Comparison of ENCODE assay signal across 22 cellular contexts in the genomic region with DNA sequence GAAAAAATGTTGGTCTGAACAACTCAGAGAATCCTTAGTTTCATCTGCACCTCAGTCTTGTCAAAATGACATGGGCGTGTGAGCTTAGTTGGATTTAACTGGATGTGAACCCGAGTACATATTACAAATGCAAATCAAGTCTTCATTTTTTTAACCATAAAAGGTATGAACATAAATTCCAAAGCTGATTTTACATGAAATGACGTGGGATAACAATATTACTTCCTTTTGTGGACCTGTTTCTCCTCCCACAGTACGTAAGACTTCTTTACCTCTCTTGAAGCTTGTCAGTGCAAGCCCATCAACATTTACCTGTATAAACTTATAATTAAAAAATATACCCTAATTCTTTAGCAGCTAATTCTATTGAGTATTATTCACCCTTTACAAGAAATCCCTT. TPM values are rescaled to one million over a fixed set of nuclear protein-coding genes. Genes with fewer than 3 reads are reported as not detected.
DNase-seq lines count a peak whose midpoint lies in the region; ATAC-seq and TF ChIP-seq lines count a peak whose summit lies in the region.
"Had no signal": no experiment of that assay in that cellular context is flagged by ENCODE, and none has a peak within 500 bp of the region (broad histone marks: within the 10 kb centered on the region; RNA-seq: fewer than 3 reads in every experiment).

No MANE protein-coding gene starts in this region.

- TF ChIP-seq CTCF in SK-N-SH (IDR thresholded peaks at IDR 0.05) (no peak), esophagus squamous epithelium (IDR thresholded peaks at IDR 0.05) (no peak), osteoblast (IDR thresholded peaks at IDR 0.05; ENCODE audit: extremely low read depth, low read depth, low read length) (no peak), progenitor cell of endocrine pancreas (IDR thresholded peaks at IDR 0.05; ENCODE audit: unreplicated experiment) (no peak)

- 78 to 80% methylated on average over 4 of the region's 4 CpGs for WGBS in GM23248 (ENCODE audit: low coverage in 1 of 2, low lambda C conversion rate in 2 of 2, missing lambda C conversion rate in 2 of 2), 2 experiments
- WGBS in SK-N-SH (ENCODE audit: low lambda C conversion rate), result 77% methylated on average over 4 of the region's 4 CpGs
- WGBS in esophagus squamous epithelium, 2 donors, result 37 to 59% methylated on average over 4 of the region's 4 CpGs

- peaks cover 18% of the 10 kb centered on the region; the same call in 1 of the 2 replicates for H3F3A ChIP-seq in GM23248 (ENCODE audit: insufficient read depth)
- peaks cover 23% of the 10 kb centered on the region for H3F3A ChIP-seq in SK-N-SH (replicated peaks; ENCODE audit: insufficient read depth)

- no peak overlapping the region for H3K4me3 Mint-ChIP-seq in progenitor cell of endocrine pancreas (ENCODE audit: low read depth)
- H3K4me3 Mint-ChIP-seq: CD8-positive, alpha-beta memory T cell had no signal

- H4K20me1 ChIP-seq in GM23248 (ENCODE audit: insufficient read depth) (no peaks in the 10 kb centered on the region), SK-N-SH (ENCODE audit: insufficient read depth) (no peaks in the 10 kb centered on the region), osteoblast (ENCODE audit: insufficient read depth, low read length) (no peaks in the 10 kb centered on the region)

- CTCF ChIA-PET in SK-N-SH (lab: Yijun Ruan, JAX), result no interaction called here

- H3K36me3 Mint-ChIP-seq in progenitor cell of endocrine pancreas (ENCODE audit: insufficient read depth), result peaks cover 3% of the 10 kb centered on the region
- H3K36me3 Mint-ChIP-seq: CD8-positive, alpha-beta memory T cell had no signal

- H3K4me1 Mint-ChIP-seq in progenitor cell of endocrine pancreas (ENCODE audit: low read depth), result no peaks in the 10 kb centered on the region
- H3K4me1 Mint-ChIP-seq: CD8-positive, alpha-beta memory T cell had no signal

- no peaks in the 10 kb centered on the region for H3K27me3 Mint-ChIP-seq in progenitor cell of endocrine pancreas
- H3K27me3 Mint-ChIP-seq: CD8-positive, alpha-beta memory T cell had no signal

- peaks cover 13% of the 10 kb centered on the region for H3K9me3 Mint-ChIP-seq in progenitor cell of endocrine pancreas (ENCODE audit: low read depth)

- intact Hi-C loops in esophagus squamous epithelium (cut with DNase I), result no loop called here

- H3K79me2 ChIP-seq in GM23248 (ENCODE audit: insufficient read depth) (no peaks in the 10 kb centered on the region), SK-N-SH (ENCODE audit: insufficient read depth) (no peaks in the 10 kb centered on the region), osteoblast (ENCODE audit: insufficient read depth, low read length) (no peaks in the 10 kb centered on the region)

- ATAC-seq in HG03457 (IDR thresholded peaks at IDR 0.05; ENCODE audit: unreplicated experiment) (no peak), HG03354 (IDR thresholded peaks at IDR 0.05; ENCODE audit: poor library complexity, severe bottlenecking, unreplicated experiment) (no peak)
- ATAC-seq: K562, Right ventricle myocardium inferior had no signal

- TF ChIP-seq EP300 in SK-N-SH (IDR thresholded peaks at IDR 0.05; ENCODE audit: borderline replicate concordance in 1 of 2, low read depth in 1 of 2, low read length in 1 of 2), result no peak

- no peaks in the 10 kb centered on the region for H3K27me3 ChIP-seq in GM23248 (replicated peaks; ENCODE audit: insufficient read depth)
- no peaks in the 10 kb centered on the region for H3K27me3 ChIP-seq in SK-N-SH (ENCODE audit: insufficient read depth)
- H3K27me3 ChIP-seq in esophagus squamous epithelium, result no peaks in the 10 kb centered on the region
- H3K27me3 ChIP-seq in osteoblast (ENCODE audit: insufficient read depth, low read length), result no peaks in the 10 kb centered on the region
- H3K27me3 ChIP-seq: MG63, SJSA1 had no signal

- no peaks in the 10 kb centered on the region for H3K9me2 ChIP-seq in GM23248 (ENCODE audit: insufficient read depth)
- H3K9me2 ChIP-seq in SK-N-SH, result no peaks in the 10 kb centered on the region

- H3K36me3 ChIP-seq in GM23248 (ENCODE audit: low read depth) (no peaks in the 10 kb centered on the region), SK-N-SH (replicated peaks in 1 of 2; ENCODE audit: control insufficient read depth in 1 of 2, insufficient read depth in 2 of 2, low read length in 1 of 2) (no peaks in the 10 kb centered on the region), esophagus squamous epithelium (no peaks in the 10 kb centered on the region), osteoblast (ENCODE audit: insufficient read depth, low read length) (no peaks in the 10 kb centered on the region)
- H3K36me3 ChIP-seq: MG63, SJSA1 had no signal

- in situ Hi-C loops in GM23248 (cut with MboI), result no loop called here

- H3K4me2 ChIP-seq in GM23248 (ENCODE audit: unreplicated experiment) (peak overlapping the region; percentile 53), SK-N-SH (peak overlapping the region; percentile 41; the same call in 1 of the 2 replicates), osteoblast (ENCODE audit: insufficient read depth, low read length) (no peak overlapping the region)

- POLR2A ChIA-PET in SK-N-SH (lab: Yijun Ruan, JAX), result no interaction called here

- peaks cover 43% of the 10 kb centered on the region for H3K4me1 ChIP-seq in GM23248 (ENCODE audit: insufficient read depth)
- H3K4me1 ChIP-seq in SK-N-SH (ENCODE audit: control insufficient read depth in 1 of 2, insufficient read depth in 2 of 2, low read depth in 1 of 2, low read length in 1 of 2), result peaks cover 3 to 24% of the 10 kb centered on the region in 2 experiments; a peak in 3 of 4 replicates
- peaks cover 0 to 32% (median 11%) of the 10 kb centered on the region in 3 donors for H3K4me1 ChIP-seq in esophagus squamous epithelium
- peaks cover 29% of the 10 kb centered on the region for H3K4me1 ChIP-seq in osteoblast (ENCODE audit: insufficient read depth, low read length)

- DNase-seq in GM23248 (no peak), SK-N-SH (no peak), esophagus squamous epithelium (lab: John Stamatoyannopoulos, UW) (no peak), osteoblast (ENCODE audit: insufficient read length, low spot score, missing footprints) (no peak), progenitor cell of endocrine pancreas (ENCODE audit: low spot score, unreplicated experiment) (no peak)
- no peak for DNase-seq in stimulated activated CD4-positive, alpha-beta T cell treated with anti-CD3 and anti-CD28 coated beads, Interleukin-4, amount 100 ng/mL, for 24 hours
- DNase-seq: Calu3; CD8-positive, alpha-beta memory T cell; DMS53; GDM1; NCI-H1092 treated with DMSO at 0.1 percent for 48 hours; NCI-H1436 treated with DMSO at 0.1 percent for 48 hours; NCI-H2029; NCI-H524 treated with DMSO at 0.1 percent for 48 hours; OCI-M1 had no signal

- no peak overlapping the region for H3K27ac Mint-ChIP-seq in progenitor cell of endocrine pancreas
- H3K27ac Mint-ChIP-seq: CD8-positive, alpha-beta memory T cell had no signal

- H3K9me3 ChIP-seq in GM23248 (ENCODE audit: low read depth) (no peaks in the 10 kb centered on the region), SK-N-SH (no peaks in the 10 kb centered on the region), esophagus squamous epithelium (no peaks in the 10 kb centered on the region), osteoblast (ENCODE audit: low read depth, low read length) (no peaks in the 10 kb centered on the region)
- H3K9me3 ChIP-seq: MG63, SJSA1 had no signal

- no peak for TF ChIP-seq POLR2A in esophagus squamous epithelium (IDR thresholded peaks at IDR 0.05)

- H3K4me3 ChIP-seq in GM23248 (no peak overlapping the region), SK-N-SH (ENCODE audit: low read depth in 2 of 2, low read length in 1 of 2) (no peak overlapping the region), esophagus squamous epithelium (no peak overlapping the region), osteoblast (ENCODE audit: insufficient read depth, low read length) (no peak overlapping the region)
- H3K4me3 ChIP-seq: K562, MG63, SJSA1 had no signal

- no peak overlapping the region for H3K9ac ChIP-seq in GM23248
- H3K9ac ChIP-seq in SK-N-SH, result peak overlapping the region; percentile 24; the same call in 1 of the 2 replicates

- no peak overlapping the region for H3K27ac ChIP-seq in GM23248
- peak overlapping the region; percentile 77 to 91; a peak in 3 of 4 replicates for H3K27ac ChIP-seq in SK-N-SH (ENCODE audit: low read depth in 2 of 2, low read length in 1 of 2)
- peak overlapping the region in 3 of 4 donors; percentile 65 to 78 (median 71) for H3K27ac ChIP-seq in esophagus squamous epithelium
- H3K27ac ChIP-seq in osteoblast (ENCODE audit: low read depth, low read length), result peak overlapping the region; percentile 78
- H3K27ac ChIP-seq: C4-2B, SJSA1 had no signal

- H2AFZ ChIP-seq in GM23248 (no peak overlapping the region), SK-N-SH (ENCODE audit: low read depth) (no peak overlapping the region; the same call in 1 of the 2 replicates), osteoblast (ENCODE audit: low read length) (no peak overlapping the region)

- TF ChIP-seq RAD21 in SK-N-SH (IDR thresholded peaks at IDR 0.05; ENCODE audit: low read length), result no peak

TF ChIP-seq in SK-N-SH, 30 proteins besides CTCF, POLR2A, EP300 and RAD21:
- no peak for TF ChIP-seq MXI1 (IDR thresholded peaks at IDR 0.05; ENCODE audit: low read depth, low read length)

RNA-seq across cellular contexts. Expression of gene RND3, which starts 32.6 kb away (rescaled TPM):
- 244 and 271 TPM in 2 replicates for total RNA-seq in GM23248 (2014; rRNA removed; shearing (Covaris generic))
- polyA plus RNA-seq in GM23248 (2016; fragmentation: Nextera tagmentation; extraction: Ambion mirVana) (198 and 199 TPM in 2 replicates), SK-N-SH (2012; rRNA removed) (49.7 and 56.7 TPM in 2 replicates)
- polyA plus RNA-seq in SK-N-SH (2012; cell fraction: cytosol; rRNA removed), result 39.1 and 50.9 TPM in 2 replicates
- 55.8 and 82.5 TPM in 2 replicates for polyA plus RNA-seq in SK-N-SH (2012; cell fraction: nucleus; rRNA removed)
- total RNA-seq in esophagus squamous epithelium (100 to 1,000 TPM in 1 of 4 donors, 10 to 100 TPM in 3; 67.3 to 163 (median 97.1) TPM), osteoblast (241 and 298 TPM in 2 replicates), progenitor cell of endocrine pancreas (40.3 and 42.5 TPM in 2 replicates)
- total RNA-seq: CD8-positive, alpha-beta memory T cell had no signal
- polyA plus RNA-seq: CD8-positive, alpha-beta memory T cell had no signal
